2 cellular contexts compared by ENCODE assay signal in genomic region chr20:31722388-31723281, GRCh38.
TF ChIP-seq lines count a peak whose summit lies in the region.

Gene BCL2L1, minus strand, starts transcription at chr20:31722868. Its CDS starts 650 bp downstream, at chr20:31722218.

TF ChIP-seq in HEK293, 187 proteins besides CTCF, POLR2A, EP300 and RAD21 (continued from another document and continues in another):
- no peak for TF ChIP-seq ZNF169 (tag by site-specific recombination; IDR thresholded peaks at IDR 0.05)
- TF ChIP-seq ZNF785 (tag by site-specific recombination; IDR thresholded peaks at IDR 0.05) = no peak
- no peak for TF ChIP-seq ZNF292 (tag by site-specific recombination; IDR thresholded peaks at IDR 0.05; ENCODE audit: borderline replicate concordance, low read depth)
- no peak for TF ChIP-seq ZSCAN16 (tag by site-specific recombination; IDR thresholded peaks at IDR 0.05)
- no peak for TF ChIP-seq ZNF221 (tag by site-specific recombination; IDR thresholded peaks at IDR 0.05; ENCODE audit: borderline replicate concordance)
- TF ChIP-seq ZNF366 (tag by site-specific recombination; conservative IDR thresholded peaks at IDR 0.05) = no peak
- no peak for TF ChIP-seq ATF2 (tag by site-specific recombination; IDR thresholded peaks at IDR 0.05; ENCODE audit: low read depth)
- no peak for TF ChIP-seq ZNF223 (tag by site-specific recombination; IDR thresholded peaks at IDR 0.05)
- TF ChIP-seq ZNF518A (tag by site-specific recombination; conservative IDR thresholded peaks at IDR 0.05; ENCODE audit: low read depth) = no peak
- TF ChIP-seq ZNF624 (tag by site-specific recombination; IDR thresholded peaks at IDR 0.05) = no peak
- no peak for TF ChIP-seq ZNF548 (tag by site-specific recombination; IDR thresholded peaks at IDR 0.05)
- TF ChIP-seq ZSCAN18 (tag by site-specific recombination; IDR thresholded peaks at IDR 0.05) = no peak
- 0 out of 2 replicates have a peak, but pooled peaks have one; percentile 35 for TF ChIP-seq ZFP37 (tag by site-specific recombination; IDR thresholded peaks at IDR 0.05)
- no peak for TF ChIP-seq ZSCAN5A (tag by site-specific recombination; IDR thresholded peaks at IDR 0.05)
- TF ChIP-seq ELK4 (IDR thresholded peaks at IDR 0.05; ENCODE audit: borderline replicate concordance, low read depth, low read length) = no peak
- TF ChIP-seq ZNF248 (tag by site-specific recombination; IDR thresholded peaks at IDR 0.05) = no peak
- TF ChIP-seq ZNF664 (tag by site-specific recombination; IDR thresholded peaks at IDR 0.05) = no peak
- no peak for TF ChIP-seq ZNF544 (tag by site-specific recombination; IDR thresholded peaks at IDR 0.05)
- no peak for TF ChIP-seq ZNF670 (tag by site-specific recombination; IDR thresholded peaks at IDR 0.05; ENCODE audit: low read depth)
- TF ChIP-seq RBAK (tag by site-specific recombination; IDR thresholded peaks at IDR 0.05) = no peak

TF ChIP-seq in K562, 482 proteins besides CTCF, POLR2A, EP300 and RAD21 (continued from another document and continues in another):
- TF ChIP-seq ZNF280A (IDR thresholded peaks at IDR 0.05; ENCODE audit: low read depth, partially characterized antibody) = no peak
- no peak for TF ChIP-seq RHOXF2B (CRISPR knock-in tag; conservative IDR thresholded peaks at IDR 0.05)
- TF ChIP-seq REST (CRISPR knock-in tag; IDR thresholded peaks at IDR 0.05; ENCODE audit: low read depth) = peak; percentile 66; the same call in 1 of the 2 replicates
- 0 out of 2 replicates have a peak, but pooled peaks have one; percentile 33 for TF ChIP-seq MEF2D (tag; conservative IDR thresholded peaks at IDR 0.05; ENCODE audit: low read depth)
- TF ChIP-seq TAF7 (tag; IDR thresholded peaks at IDR 0.05) = 0 out of 2 replicates have a peak, but pooled peaks have one; percentile 20
- no peak for TF ChIP-seq BRF2 (IDR thresholded peaks at IDR 0.05; ENCODE audit: borderline replicate concordance, insufficient read depth, insufficient read length)
- TF ChIP-seq HLTF (IDR thresholded peaks at IDR 0.05) = no peak
- TF ChIP-seq BRD9 (IDR thresholded peaks at IDR 0.05; ENCODE audit: low read depth, partially characterized antibody) = peak; percentile 58
- no peak for TF ChIP-seq DACH1 (IDR thresholded peaks at IDR 0.05; ENCODE audit: partially characterized antibody)
- TF ChIP-seq CLOCK (CRISPR knock-in tag; IDR thresholded peaks at IDR 0.05; ENCODE audit: borderline replicate concordance) = no peak
- no peak for TF ChIP-seq CHCHD3 (CRISPR knock-in tag; IDR thresholded peaks at IDR 0.05)
- TF ChIP-seq ZNF280B (CRISPR knock-in tag; IDR thresholded peaks at IDR 0.05) = no peak
- TF ChIP-seq GATAD2A (IDR thresholded peaks at IDR 0.05) = 0 out of 2 replicates have a peak, but pooled peaks have one; percentile 60
- TF ChIP-seq ZNF518B (CRISPR knock-in tag; IDR thresholded peaks at IDR 0.05) = no peak
- 0 out of 2 replicates have a peak, but pooled peaks have one; percentile 37 for TF ChIP-seq ARID4B (CRISPR knock-in tag; IDR thresholded peaks at IDR 0.05)
- TF ChIP-seq ZNF57 (CRISPR knock-in tag; IDR thresholded peaks at IDR 0.05) = no peak
- no peak for TF ChIP-seq ZNF507 (tag; conservative IDR thresholded peaks at IDR 0.05)
- no peak for TF ChIP-seq YBX1 (IDR thresholded peaks at IDR 0.05)
- TF ChIP-seq PHF20 (IDR thresholded peaks at IDR 0.05; ENCODE audit: partially characterized antibody) = no peak
- no peak for TF ChIP-seq MXD1 (CRISPR knock-in tag; IDR thresholded peaks at IDR 0.05; ENCODE audit: borderline replicate concordance, poor library complexity, severe bottlenecking)
- no peak for TF ChIP-seq BDP1 (IDR thresholded peaks at IDR 0.05; ENCODE audit: insufficient read depth, insufficient read length)
- no peak for TF ChIP-seq SNIP1 (IDR thresholded peaks at IDR 0.05; ENCODE audit: low read depth)
- no peak for TF ChIP-seq SMAD2 (IDR thresholded peaks at IDR 0.05; ENCODE audit: low read depth, low read length)
